ENCODE assay signal across 9 cellular contexts in the genomic region with DNA sequence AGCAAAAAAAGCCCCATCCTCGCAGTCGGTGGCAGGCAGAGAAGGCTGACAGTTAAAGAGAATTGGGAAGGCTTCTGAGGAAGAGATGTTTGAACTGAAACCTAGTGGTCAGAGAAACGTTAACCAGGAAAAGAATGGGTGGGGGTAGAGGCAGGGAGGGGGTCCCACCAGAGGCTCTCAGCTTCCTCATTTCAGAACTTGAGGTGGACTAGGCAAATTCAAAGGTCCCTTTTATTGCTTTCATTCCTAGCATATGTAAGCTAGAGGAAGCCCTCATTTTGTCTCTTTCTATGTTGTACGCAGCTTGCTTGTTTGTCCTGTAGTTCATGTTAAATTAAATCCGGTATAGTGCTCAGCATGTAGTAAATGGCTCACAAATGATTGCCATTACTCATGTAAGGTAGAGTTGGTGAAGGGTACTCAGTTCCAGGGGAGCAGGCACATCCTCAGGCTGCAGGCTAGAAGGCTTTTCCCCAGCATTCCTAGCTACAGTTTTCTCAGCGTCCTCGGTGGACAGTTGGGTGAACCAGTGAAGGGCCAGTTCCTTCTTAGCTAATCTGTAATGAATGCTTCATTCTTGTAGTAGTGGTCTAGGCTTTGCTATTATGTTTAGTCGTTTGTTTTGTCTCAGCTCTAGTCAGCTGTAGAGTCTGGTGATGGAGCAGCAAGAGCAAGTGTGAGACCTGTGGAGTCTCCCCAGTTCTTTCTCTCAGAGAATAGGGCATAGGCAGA. TPM values are rescaled to one million over a fixed set of nuclear protein-coding genes. Genes with fewer than 3 reads are reported as not detected.
DNase-seq lines count a peak whose midpoint lies in the region; ATAC-seq, FAIRE-seq and TF ChIP-seq lines count a peak whose summit lies in the region.
"Had no signal": no experiment of that assay in that cellular context is flagged by ENCODE, and none has a peak within 500 bp of the region (broad histone marks: within the 10 kb centered on the region; RNA-seq: fewer than 3 reads in every experiment).

No MANE protein-coding gene starts in this region.

- peaks cover 39% of the 10 kb centered on the region for H3K4me1 Mint-ChIP-seq in endodermal cell
- peaks cover 9% of the 10 kb centered on the region for H3K4me1 Mint-ChIP-seq in CD8-positive, alpha-beta T cell (ENCODE audit: low read depth)

- POLR2A ChIA-PET in CD8-positive, alpha-beta T cell (lab: Charles Lee) = interaction anchor here (0.6 kb wide), 1 partner anchor 185 kb away, joined by 4 read pairs; no protein-coding TSS in a partner anchor

- no peak for DNase-seq in GM12892 (ENCODE audit: insufficient read length)
- DNase-seq in endodermal cell = peak; percentile 51
- no peak for DNase-seq in NCI-H2227 treated with DMSO at 0.1 percent for 48 hours (lab: John Stamatoyannopoulos, UW)
- no peak for DNase-seq in uterus
- no peak for DNase-seq in NCI-H526 treated with DMSO at 0.1 percent for 48 hours (lab: John Stamatoyannopoulos, UW)
- DNase-seq in CD8-positive, alpha-beta T cell = no peak
- DNase-seq: heart right ventricle had no signal

- H3K4me1 ChIP-seq in endodermal cell (ENCODE audit: control insufficient read depth, insufficient read depth, low read length) = peaks cover 18% of the 10 kb centered on the region
- no peaks in the 10 kb centered on the region for H3K4me1 ChIP-seq in uterus
- H3K4me1 ChIP-seq in CD8-positive, alpha-beta T cell (ENCODE audit: insufficient read depth, low read length) = no peaks in the 10 kb centered on the region

- H3K27me3 ChIP-seq in endodermal cell (ENCODE audit: control insufficient read depth, insufficient read depth, low read length, poor library complexity, severe bottlenecking) (no peaks in the 10 kb centered on the region), uterus (no peaks in the 10 kb centered on the region)
- no peaks in the 10 kb centered on the region for H3K27me3 ChIP-seq in CD8-positive, alpha-beta T cell (ENCODE audit: insufficient read depth, low read length)
- H3K27me3 ChIP-seq: heart right ventricle had no signal

- H3K27me3 Mint-ChIP-seq in endodermal cell (ENCODE audit: insufficient read depth) = no peaks in the 10 kb centered on the region
- no peaks in the 10 kb centered on the region for H3K27me3 Mint-ChIP-seq in CD8-positive, alpha-beta T cell (ENCODE audit: low read depth)

- no peak overlapping the region for H3K4me3 Mint-ChIP-seq in endodermal cell
- H3K4me3 Mint-ChIP-seq in CD8-positive, alpha-beta T cell = no peak overlapping the region

- peak; percentile 93 for FAIRE-seq in GM12892 (lab: Jason Lieb, UNC)

- CTCF ChIA-PET in CD8-positive, alpha-beta T cell (lab: Charles Lee) = interaction anchor here (4.1 kb wide), 1 partner anchor 70 kb away, joined by 28 read pairs; no protein-coding TSS in a partner anchor

- TF ChIP-seq CTCF in endodermal cell (conservative IDR thresholded peaks at IDR 0.05) (no peak), uterus (IDR thresholded peaks at IDR 0.05) (no peak)
- TF ChIP-seq CTCF in CD8-positive, alpha-beta T cell (IDR thresholded peaks at IDR 0.05) = no peak

- peak overlapping the region; percentile 11 for H3K27ac Mint-ChIP-seq in endodermal cell
- H3K27ac Mint-ChIP-seq in CD8-positive, alpha-beta T cell = no peak overlapping the region

- H3K4me3 ChIP-seq in endodermal cell (ENCODE audit: low read length) = no peak overlapping the region
- no peak overlapping the region for H3K4me3 ChIP-seq in uterus
- H3K4me3 ChIP-seq in CD8-positive, alpha-beta T cell (ENCODE audit: low read depth, low read length) = no peak overlapping the region
- H3K4me3 ChIP-seq: heart right ventricle had no signal

- H3K9me3 Mint-ChIP-seq in endodermal cell = peaks cover 4% of the 10 kb centered on the region
- H3K9me3 Mint-ChIP-seq in CD8-positive, alpha-beta T cell = no peaks in the 10 kb centered on the region

- H3K27ac ChIP-seq in endodermal cell (ENCODE audit: low read depth, low read length) (peak overlapping the region; percentile 64), uterus (no peak overlapping the region)
- no peak overlapping the region for H3K27ac ChIP-seq in CD8-positive, alpha-beta T cell (ENCODE audit: low read depth, low read length)

- peaks cover 3% of the 10 kb centered on the region for H3K36me3 Mint-ChIP-seq in endodermal cell (ENCODE audit: low read depth)
- H3K36me3 Mint-ChIP-seq in CD8-positive, alpha-beta T cell = peaks cover 5% of the 10 kb centered on the region

- H3K9ac ChIP-seq in endodermal cell (ENCODE audit: extremely low read depth, low read length, poor library complexity, severe bottlenecking) = no peak overlapping the region

- no peaks in the 10 kb centered on the region for H3K36me3 ChIP-seq in endodermal cell (ENCODE audit: control insufficient read depth, insufficient read depth, low read length)
- H3K36me3 ChIP-seq in uterus = no peaks in the 10 kb centered on the region
- no peaks in the 10 kb centered on the region for H3K36me3 ChIP-seq in CD8-positive, alpha-beta T cell (ENCODE audit: insufficient read depth, low read length)
- H3K36me3 ChIP-seq: heart right ventricle had no signal

- ATAC-seq in GM21390 (IDR thresholded peaks at IDR 0.05; ENCODE audit: unreplicated experiment) (peak; percentile 80), HG03460 (IDR thresholded peaks at IDR 0.05; ENCODE audit: unreplicated experiment) (peak; percentile 80)
- ATAC-seq in CD8-positive, alpha-beta T cell = no peak

- H3K9me3 ChIP-seq in endodermal cell (ENCODE audit: control insufficient read depth, low read length) (no peaks in the 10 kb centered on the region), uterus (no peaks in the 10 kb centered on the region)
- H3K9me3 ChIP-seq in CD8-positive, alpha-beta T cell (ENCODE audit: low read length) = no peaks in the 10 kb centered on the region
- H3K9me3 ChIP-seq: heart right ventricle had no signal

- intact Hi-C loops in uterus (cut with DNase I; ENCODE audit: low total_unique reads) = no loop called here
- intact Hi-C loops in CD8-positive, alpha-beta T cell (cut with DNase I, micrococcal nuclease) = no loop called here

- TF ChIP-seq POLR2A in GM12892 (IDR thresholded peaks at IDR 0.05; ENCODE audit: low read depth, low read length) = peak; percentile 39; the same call in 1 of the 2 replicates
- TF ChIP-seq POLR2A in uterus (IDR thresholded peaks at IDR 0.05) = no peak

- WGBS in endodermal cell (ENCODE audit: insufficient coverage in 1 of 2, insufficient read length in 1 of 2), 2 experiments = 74 to 80% methylated on average over 5 to 8 of the region's 8 CpGs

RNA-seq across cellular contexts. Expression of gene UVRAG, which starts 58.6 kb away (rescaled TPM):
- polyA plus RNA-seq in GM12892 (2012; ENCODE audit: missing spikeins) = 34.1 TPM
- 10 to 100 TPM; 19.7 to 34.9 TPM for total RNA-seq in endodermal cell
- 18.4 TPM for polyA plus RNA-seq in endodermal cell (2013, experiment 1 of 2)
- 16.8 TPM for polyA plus RNA-seq in endodermal cell (2013, experiment 2 of 2)
- total RNA-seq in uterus = 10 to 100 TPM; 14.9 to 42.9 (median 26.4) TPM
- 10 to 100 TPM; 14.3 to 15.1 TPM for total RNA-seq in CD8-positive, alpha-beta T cell
